Comparison of ENCODE assay signal across 19 cellular contexts in genomic region chr13:23440821-23441608, GRCh38. TPM values are rescaled to one million over a fixed set of nuclear protein-coding genes. Genes with fewer than 3 reads are reported as not detected.
DNase-seq lines count a peak whose midpoint lies in the region; ATAC-seq and TF ChIP-seq lines count a peak whose summit lies in the region.
"Had no signal": no experiment of that assay in that cellular context is flagged by ENCODE, and none has a peak within 500 bp of the region (broad histone marks: within the 10 kb centered on the region; RNA-seq: fewer than 3 reads in every experiment).

No MANE protein-coding gene starts in this region.

- H3K27me3 Mint-ChIP-seq in CD14-positive monocyte (ENCODE audit: low read depth in 3 of 3): no peaks in the 10 kb centered on the region
- H3K27me3 Mint-ChIP-seq: dendritic cell treated with granulocyte-macrophage colony-stimulating factor and Interleukin-4, amounts not matched to agents 40 ng/mL and 50 ng/mL, for 4 days had no signal

- H3K36me3 Mint-ChIP-seq in CD14-positive monocyte: no peaks in the 10 kb centered on the region

- H3K9me3 ChIP-seq in HEK293 (ENCODE audit: control insufficient read depth, insufficient read depth, low read depth, low read length) (no peaks in the 10 kb centered on the region), heart right ventricle (no peaks in the 10 kb centered on the region), gastrocnemius medialis (no peaks in the 10 kb centered on the region)
- H3K9me3 ChIP-seq: esophagus muscularis mucosa, thyroid gland had no signal

- no peaks in the 10 kb centered on the region for H3K4me1 Mint-ChIP-seq in CD14-positive monocyte

- H3K36me3 ChIP-seq in HEK293 (ENCODE audit: control insufficient read depth in 2 of 2, insufficient read depth in 1 of 2, low read length in 2 of 2) (no peaks in the 10 kb centered on the region), heart right ventricle (no peaks in the 10 kb centered on the region), gastrocnemius medialis (no peaks in the 10 kb centered on the region)
- H3K36me3 ChIP-seq: esophagus muscularis mucosa, thyroid gland had no signal

- no peak overlapping the region for H3K27ac Mint-ChIP-seq in CD14-positive monocyte
- H3K27ac Mint-ChIP-seq: dendritic cell treated with granulocyte-macrophage colony-stimulating factor and Interleukin-4, amounts not matched to agents 40 ng/mL and 50 ng/mL, for 4 days; T-helper 1 cell treated with Interleukin-12 subunit alpha and Interleukin-12 subunit beta and Interleukin-4 antibody, amounts not matched to agents 30 μg/mL and 1 μg/mL, for 36 hours had no signal

- no peak overlapping the region for H3K4me3 Mint-ChIP-seq in CD14-positive monocyte
- H3K4me3 Mint-ChIP-seq: dendritic cell treated with granulocyte-macrophage colony-stimulating factor and Interleukin-4, amounts not matched to agents 40 ng/mL and 50 ng/mL, for 4 days; T-helper 1 cell treated with Interleukin-12 subunit alpha and Interleukin-12 subunit beta and Interleukin-4 antibody, amounts not matched to agents 30 μg/mL and 1 μg/mL, for 36 hours had no signal

- intact Hi-C loops in heart right ventricle (cut with DNase I) (no loop called here), gastrocnemius medialis (cut with DNase I; ENCODE audit: low total_unique reads) (no loop called here), CD14-positive monocyte (cut with micrococcal nuclease) (no loop called here)

- DNase-seq in RPMI7951 (ENCODE audit: low read depth): peak; percentile 74
- DNase-seq in heart right ventricle: peak in 1 of 2 donors; percentile 26
- DNase-seq in gastrocnemius medialis: peak; percentile 76 to 84
- DNase-seq in CD14-positive monocyte (ENCODE audit: low spot score): no peak
- DNase-seq: activated CD4-positive, CD25-positive, alpha-beta regulatory T cell treated with anti-CD3 and anti-CD28 coated beads, Interleukin-2, amount 50 U/mL, for 72 hours; MM.1S; NCI-H2081; NCI-H69; stimulated activated CD4-positive, alpha-beta T cell treated with anti-CD3 and anti-CD28 coated beads, Interleukin-4, amount 100 ng/mL, for 1 hour; stimulated activated CD8-positive, alpha-beta memory T cell treated with anti-CD3 and anti-CD28 coated beads, Interleukin-4, amount 100 ng/mL, for 48 hours; thyroid gland had no signal

- CTCF ChIA-PET in HEK293 (lab: Yijun Ruan, JAX): no interaction called here

- peak in 7 of 8 donors; percentile 68 to 90 (median 87) for ATAC-seq in heart right ventricle
- ATAC-seq in gastrocnemius medialis: peak; percentile 93
- ATAC-seq in GM18907 (IDR thresholded peaks at IDR 0.05; ENCODE audit: unreplicated experiment): no peak
- no peak for ATAC-seq in HG02884 (IDR thresholded peaks at IDR 0.05; ENCODE audit: unreplicated experiment)

- no peaks in the 10 kb centered on the region for H3K4me1 ChIP-seq in HEK293 (ENCODE audit: control insufficient read depth, insufficient read depth, low read length)
- H3K4me1 ChIP-seq in heart right ventricle: peaks cover 0 to 8% (median 0%) of the 10 kb centered on the region in 9 donors
- H3K4me1 ChIP-seq in gastrocnemius medialis: peaks cover 9 to 20% of the 10 kb centered on the region in 2 donors
- H3K4me1 ChIP-seq: esophagus muscularis mucosa, thyroid gland had no signal

- no peak overlapping the region for H3K27ac ChIP-seq in HEK293 (ENCODE audit: extremely low read depth, low read depth, low read length)
- peak overlapping the region in 3 of 10 donors; percentile 25 to 56 (median 51) for H3K27ac ChIP-seq in heart right ventricle
- peak overlapping the region; percentile 83 to 89 (median 86) for H3K27ac ChIP-seq in gastrocnemius medialis
- H3K27ac ChIP-seq: C4-2B, esophagus muscularis mucosa, PC-9, thyroid gland had no signal

- POLR2A ChIA-PET in HEK293 (lab: Yijun Ruan, JAX): no interaction called here

- H3K4me3 ChIP-seq in HEK293 (ENCODE audit: low read depth, low read length): no peak overlapping the region
- no peak overlapping the region for H3K4me3 ChIP-seq in heart right ventricle
- peak overlapping the region in 2 of 4 donors; percentile 17 to 18 for H3K4me3 ChIP-seq in gastrocnemius medialis
- H3K4me3 ChIP-seq: esophagus muscularis mucosa, PC-9, thyroid gland had no signal

- 83 to 89% methylated on average over 15 of the region's 15 CpGs for WGBS in heart right ventricle, 2 donors

- in situ Hi-C loops in gastrocnemius medialis (cut with MboI; ENCODE audit: low sequenced_read_pairs in 4 of 4): loop anchor here in 1 of 4 donors (25.0 kb wide), 1 partner anchor 254 kb away; the partner anchor contains the start of gene SGCG

- peaks cover 0 to 3% (median 0%) of the 10 kb centered on the region in 7 donors for H3K9me3 Mint-ChIP-seq in CD14-positive monocyte
- H3K9me3 Mint-ChIP-seq: dendritic cell treated with granulocyte-macrophage colony-stimulating factor and Interleukin-4, amounts not matched to agents 40 ng/mL and 50 ng/mL, for 4 days; T-helper 1 cell treated with Interleukin-12 subunit alpha and Interleukin-12 subunit beta and Interleukin-4 antibody, amounts not matched to agents 30 μg/mL and 1 μg/mL, for 36 hours had no signal

- no peak for TF ChIP-seq CTCF in HEK293 (tag by site-specific recombination; IDR thresholded peaks at IDR 0.05)
- TF ChIP-seq CTCF in heart right ventricle (IDR thresholded peaks at IDR 0.05): no peak
- no peak for TF ChIP-seq CTCF in gastrocnemius medialis (IDR thresholded peaks at IDR 0.05 in 4 of 5, conservative IDR thresholded peaks at IDR 0.05 in 1 of 5)
- TF ChIP-seq CTCF in CD14-positive monocyte (IDR thresholded peaks at IDR 0.05): no peak

- H3K27me3 ChIP-seq in heart right ventricle (no peaks in the 10 kb centered on the region), gastrocnemius medialis (no peaks in the 10 kb centered on the region)
- H3K27me3 ChIP-seq: esophagus muscularis mucosa, thyroid gland had no signal

- peak; percentile 29 to 49 for TF ChIP-seq POLR2A in gastrocnemius medialis (IDR thresholded peaks at IDR 0.05)

TF ChIP-seq in HEK293, 187 proteins besides CTCF, POLR2A, EP300 and RAD21:
- peak; percentile 70 for TF ChIP-seq ZIC2 (tag by site-specific recombination; IDR thresholded peaks at IDR 0.05)
- no peak for TF ChIP-seq ZNF2 (tag by site-specific recombination; IDR thresholded peaks at IDR 0.05)
- no peak for TF ChIP-seq ZNF785 (tag by site-specific recombination; IDR thresholded peaks at IDR 0.05)

RNA-seq across cellular contexts. Expression of gene SACS, which starts 7.5 kb away (rescaled TPM):
- total RNA-seq in RPMI7951 (2014; rRNA removed; shearing (Covaris generic)): 63.0 and 64.2 TPM in 2 replicates
- total RNA-seq in heart right ventricle (10 to 100 TPM in 8 of 10 donors, 1 to 10 TPM in 2; 7.2 to 44.5 (median 22.6) TPM), gastrocnemius medialis (10 to 100 TPM; 23.8 to 36.5 (median 31.8) TPM)
- polyA plus RNA-seq in heart right ventricle (1 to 10 TPM; 4.7 to 5.8 TPM), CD14-positive monocyte (1 to 10 TPM; 1.7 to 2.2 TPM)

Comparison
In these comparisons a context has a peak if more than half of its experiments do, and no peak if none do; other contexts are left out.
1. ATAC-seq: peak in heart right ventricle (7 of 8) and gastrocnemius medialis (2 of 2); none in GM18907 (single experiment) and HG02884 (single experiment).